ENCODE assay signal across 14 cellular contexts in the genomic region with DNA sequence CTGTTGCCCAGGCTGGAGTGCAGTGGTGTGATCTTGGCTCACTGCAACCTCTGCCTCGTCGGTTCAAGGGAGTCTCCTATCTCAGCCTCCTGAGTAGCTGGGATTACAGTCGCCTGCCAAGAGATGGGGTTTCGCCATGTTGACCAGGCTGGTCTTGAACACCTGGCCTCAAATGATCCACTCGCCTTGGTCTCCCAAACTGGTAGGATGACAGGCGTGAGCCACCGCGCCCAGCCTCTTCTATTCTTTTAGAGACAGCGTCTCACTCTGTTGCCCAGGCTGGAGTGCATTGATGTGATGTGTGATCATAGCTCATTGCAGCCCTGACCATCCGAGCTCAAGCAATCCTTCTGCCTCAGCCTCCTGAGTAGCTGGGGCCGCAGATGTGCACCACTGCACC. TPM values are rescaled to one million over a fixed set of nuclear protein-coding genes. Genes with fewer than 3 reads are reported as not detected.
"Had no signal": no experiment of that assay in that cellular context is flagged by ENCODE, and none has a peak within 500 bp of the region (broad histone marks: within the 10 kb centered on the region; RNA-seq: fewer than 3 reads in every experiment).

No MANE protein-coding gene starts in this region.

RNA-seq across cellular contexts. Expression of a gene that starts 36.0 kb away (rescaled TPM):
- total RNA-seq: activated CD8-positive, alpha-beta memory T cell treated with anti-CD3 and anti-CD28 coated beads for 36 hours; activated CD8-positive, alpha-beta T cell treated with anti-CD3 and anti-CD28 coated beads for 36 hours; activated naive CD8-positive, alpha-beta T cell treated with anti-CD3 and anti-CD28 coated beads for 36 hours; activated T-helper 1 cell treated with anti-CD3 and anti-CD28 coated beads, Interleukin-12 subunit alpha, Interleukin-12 subunit beta, Interleukin-2, Interleukin-4 antibody, amounts not matched to agents 30 ng/mL and 10 ng/mL and 1 ng/mL, durations not matched to agents 14 hours and 24 hours and 36 hours; ascending aorta; cardiac muscle cell; MCF 10A; OCI-LY7; PC-9; SJCRH30; T-helper 1 cell treated with Interleukin-12 subunit alpha and Interleukin-12 subunit beta and Interleukin-4 antibody, amounts not matched to agents 30 ng/mL and 1 ng/mL, for 36 hours; T-helper 2 cell treated with Interferon-gamma antibody and Interleukin-4, amounts not matched to agents 100 ng/mL and 5 ng/mL, for 36 hours had no signal
- polyA plus RNA-seq: adipose tissue, cardiac muscle cell, IgD-negative memory B cell had no signal

RNA-seq across cellular contexts. Expression of a gene that starts 38.5 kb away (rescaled TPM):
- total RNA-seq: activated CD8-positive, alpha-beta memory T cell treated with anti-CD3 and anti-CD28 coated beads for 36 hours; activated CD8-positive, alpha-beta T cell treated with anti-CD3 and anti-CD28 coated beads for 36 hours; activated naive CD8-positive, alpha-beta T cell treated with anti-CD3 and anti-CD28 coated beads for 36 hours; activated T-helper 1 cell treated with anti-CD3 and anti-CD28 coated beads, Interleukin-12 subunit alpha, Interleukin-12 subunit beta, Interleukin-2, Interleukin-4 antibody, amounts not matched to agents 30 ng/mL and 10 ng/mL and 1 ng/mL, durations not matched to agents 14 hours and 24 hours and 36 hours; ascending aorta; cardiac muscle cell; MCF 10A; OCI-LY7; PC-9; SJCRH30; T-helper 1 cell treated with Interleukin-12 subunit alpha and Interleukin-12 subunit beta and Interleukin-4 antibody, amounts not matched to agents 30 ng/mL and 1 ng/mL, for 36 hours; T-helper 2 cell treated with Interferon-gamma antibody and Interleukin-4, amounts not matched to agents 100 ng/mL and 5 ng/mL, for 36 hours had no signal
- polyA plus RNA-seq: adipose tissue, cardiac muscle cell, IgD-negative memory B cell had no signal
